ENCODE assay signal across 27 cellular contexts in the genomic region with DNA sequence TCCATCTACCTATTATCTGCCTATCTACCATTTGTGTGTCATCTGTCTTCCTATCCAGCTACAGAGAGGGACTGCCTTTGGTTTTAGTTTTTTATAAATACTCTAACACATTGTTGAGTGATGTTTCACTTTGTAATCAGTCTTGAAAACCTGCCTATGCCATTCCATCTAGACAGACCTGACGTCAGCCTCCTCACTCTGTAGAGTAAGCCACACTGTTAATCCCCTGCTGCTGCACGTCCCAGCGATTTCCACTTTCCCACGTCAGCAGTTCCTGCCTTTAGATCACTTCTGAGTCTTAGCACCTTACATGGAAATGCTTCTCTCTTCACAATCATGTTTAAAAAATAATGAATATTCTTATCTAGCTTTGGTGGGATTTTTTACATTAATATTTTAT. TPM values are rescaled to one million over a fixed set of nuclear protein-coding genes. Genes with fewer than 3 reads are reported as not detected.
"Had no signal": no experiment of that assay in that cellular context is flagged by ENCODE, and none has a peak within 500 bp of the region (broad histone marks: within the 10 kb centered on the region; RNA-seq: fewer than 3 reads in every experiment).

No MANE protein-coding gene starts in this region.

- H3K4me3 Mint-ChIP-seq: activated CD4-positive, alpha-beta memory T cell treated with anti-CD3 and anti-CD28 coated beads, Interleukin-2, amount 10 ng/mL, durations not matched to agents 7 days and 5 days; activated CD4-positive, alpha-beta T cell treated with anti-CD3 and anti-CD28 coated beads, Interleukin-2, amount 10 ng/mL, durations not matched to agents 24 days and 14 days; activated naive CD4-positive, alpha-beta T cell treated with anti-CD3 and anti-CD28 coated beads, Interleukin-2, amount 10 ng/mL, durations not matched to agents 7 days and 5 days; naive B cell; neural crest cell; stimulated activated naive B cell treated with anti-CD40 and anti-IgM and Interleukin-4, amounts not matched to agents 10 μg/mL and 1 μg/mL and 100 μg/mL, for 72 hours had no signal

- H3K36me3 Mint-ChIP-seq: activated naive CD4-positive, alpha-beta T cell treated with anti-CD3 and anti-CD28 coated beads, Interleukin-2, amount 10 ng/mL, durations not matched to agents 7 days and 5 days; stimulated activated naive B cell treated with anti-CD40 and anti-IgM and Interleukin-4, amounts not matched to agents 10 μg/mL and 1 μg/mL and 100 μg/mL, for 72 hours had no signal

- H3K4me1 ChIP-seq: body of pancreas, sigmoid colon, uterus had no signal

- H3K4me1 Mint-ChIP-seq: activated CD4-positive, alpha-beta memory T cell treated with anti-CD3 and anti-CD28 coated beads, Interleukin-2, amount 10 ng/mL, durations not matched to agents 7 days and 5 days; activated CD4-positive, alpha-beta T cell treated with anti-CD3 and anti-CD28 coated beads, Interleukin-2, amount 10 ng/mL, durations not matched to agents 24 days and 14 days; activated naive CD4-positive, alpha-beta T cell treated with anti-CD3 and anti-CD28 coated beads, Interleukin-2, amount 10 ng/mL, durations not matched to agents 7 days and 5 days; naive B cell; neural crest cell; stimulated activated naive B cell treated with anti-CD40 and anti-IgM and Interleukin-4, amounts not matched to agents 10 μg/mL and 1 μg/mL and 100 μg/mL, for 72 hours had no signal

- H3K27ac ChIP-seq: body of pancreas, sigmoid colon, uterus had no signal

- H3K36me3 ChIP-seq: sigmoid colon, uterus had no signal

- FAIRE-seq: keratinocyte had no signal

- H3K9me3 Mint-ChIP-seq: activated CD4-positive, alpha-beta memory T cell treated with anti-CD3 and anti-CD28 coated beads, Interleukin-2, amount 10 ng/mL, durations not matched to agents 7 days and 5 days; activated CD4-positive, alpha-beta T cell treated with anti-CD3 and anti-CD28 coated beads, Interleukin-2, amount 10 ng/mL, durations not matched to agents 24 days and 14 days had no signal

- H3K27ac Mint-ChIP-seq: activated CD4-positive, alpha-beta memory T cell treated with anti-CD3 and anti-CD28 coated beads, Interleukin-2, amount 10 ng/mL, durations not matched to agents 7 days and 5 days; activated CD4-positive, alpha-beta T cell treated with anti-CD3 and anti-CD28 coated beads, Interleukin-2, amount 10 ng/mL, durations not matched to agents 24 days and 14 days; activated naive CD4-positive, alpha-beta T cell treated with anti-CD3 and anti-CD28 coated beads, Interleukin-2, amount 10 ng/mL, durations not matched to agents 7 days and 5 days; naive B cell; stimulated activated naive B cell treated with anti-CD40 and anti-IgM and Interleukin-4, amounts not matched to agents 10 μg/mL and 1 μg/mL and 100 μg/mL, for 72 hours had no signal

- H3K27me3 ChIP-seq: body of pancreas, sigmoid colon, uterus had no signal

- ATAC-seq: activated CD4-positive, CD25-positive, alpha-beta regulatory T cell treated with anti-CD3 and anti-CD28 coated beads, Interleukin-2, amount 50 U/mL, for 24 hours; body of pancreas; stimulated activated naive B cell treated with anti-CD40 and anti-IgM and Interleukin-4, amounts not matched to agents 10 μg/mL and 1 μg/mL and 100 μg/mL, for 72 hours had no signal

- DNase-seq: activated CD4-positive, alpha-beta memory T cell treated with anti-CD3 and anti-CD28 coated beads, Interleukin-2, amount 10 ng/mL, durations not matched to agents 7 days and 5 days; activated CD4-positive, alpha-beta T cell treated with anti-CD3 and anti-CD28 coated beads, Interleukin-2, amount 10 ng/mL, durations not matched to agents 24 days and 14 days; activated effector memory CD4-positive, alpha-beta T cell treated with anti-CD3 and anti-CD28 coated beads, Interleukin-2, amount 50 U/mL, for 16 hours; activated naive CD4-positive, alpha-beta T cell treated with anti-CD3 and anti-CD28 coated beads, Interleukin-2, amount 10 ng/mL, durations not matched to agents 7 days and 5 days; activated T-cell treated with anti-CD3 and anti-CD28 coated beads for 4 hours; amygdala; body of pancreas; foreskin fibroblast; naive B cell; posterior cingulate gyrus; sigmoid colon; stimulated activated CD4-positive, alpha-beta T cell treated with anti-CD3 and anti-CD28 coated beads, Interleukin-2, amount 100 ng/mL, for 48 hours; stimulated activated CD8-positive, alpha-beta memory T cell treated with anti-CD3 and anti-CD28 coated beads, Interleukin-4, amount 100 ng/mL, for 48 hours; stimulated activated naive B cell treated with anti-CD40 and anti-IgM and Interleukin-4, amounts not matched to agents 10 μg/mL and 1 μg/mL and 100 μg/mL, for 72 hours; uterus had no signal

- H3K9me3 ChIP-seq: body of pancreas, uterus had no signal

- H3K4me3 ChIP-seq: body of pancreas, lung, sigmoid colon, uterus had no signal

RNA-seq across cellular contexts. Expression of gene PLG, which starts 54.8 kb away (rescaled TPM):
- total RNA-seq: body of pancreas, cardiac septum, chondrocyte, epithelial cell of proximal tubule, fibroblast of lung, glomerular endothelial cell, mesenteric fat pad, omental fat pad, sigmoid colon, temporal lobe, uterus had no signal
- polyA plus RNA-seq: fibroblast of lung, keratinocyte had no signal
